Comparison of ENCODE assay signal across 2 cellular contexts in genomic region chr12:124732275-124733075, GRCh38.
TF ChIP-seq lines count a peak whose summit lies in the region.

No MANE protein-coding gene starts in this region.

TF ChIP-seq in A549, 52 proteins besides CTCF, POLR2A, EP300 and RAD21 (continued from another document):
- TF ChIP-seq MAX (IDR thresholded peaks at IDR 0.05) = 0 out of 2 replicates have a peak, but pooled peaks have one; percentile 22
- no peak for TF ChIP-seq BCL3 (IDR thresholded peaks at IDR 0.05)
- no peak for TF ChIP-seq FOXS1 (CRISPR knock-in tag; IDR thresholded peaks at IDR 0.05)
TF ChIP-seq in A549: peak in this region for 1.

TF ChIP-seq in IMR-90, 13 proteins besides CTCF, POLR2A, EP300 and RAD21 (continued from another document):
- TF ChIP-seq ELK1 (IDR thresholded peaks at IDR 0.05; ENCODE audit: borderline replicate concordance, low read depth, low read length) (no peak), NFE2L2 (IDR thresholded peaks at IDR 0.05; ENCODE audit: low read depth, low read length) (peak; percentile 46; the same call in 1 of the 2 replicates), MXI1 (IDR thresholded peaks at IDR 0.05; ENCODE audit: borderline replicate concordance, low read depth, low read length) (no peak), RCOR1 (IDR thresholded peaks at IDR 0.05; ENCODE audit: insufficient replicate concordance, low read length) (no peak), BHLHE40 (IDR thresholded peaks at IDR 0.05; ENCODE audit: low read depth, low read length) (no peak)
TF ChIP-seq in IMR-90: peak in this region for 1.
